ENCODE assay signal across 8 cellular contexts in genomic region chr19:47272448-47273312, GRCh38. TPM values are rescaled to one million over a fixed set of nuclear protein-coding genes. Genes with fewer than 3 reads are reported as not detected.
DNase-seq lines count a peak whose midpoint lies in the region; ATAC-seq, FAIRE-seq and TF ChIP-seq lines count a peak whose summit lies in the region.

No MANE protein-coding gene starts in this region.

- 53% methylated on average over 35 of the region's 42 CpGs for WGBS in A549 (ENCODE audit: missing lambda C conversion rate)

- H3K27ac ChIP-seq in A549 (peak overlapping the region; percentile 80 to 90), VCaP (peak overlapping the region; percentile 74)

- peaks cover 15% of the 10 kb centered on the region for H3K4me1 ChIP-seq in A549

- POLR2A ChIA-PET in A549 (lab: Yijun Ruan, JAX): interaction anchor here (1.0 kb wide), 1 partner anchor 16 kb away, joined by 3 read pairs; no protein-coding TSS in a partner anchor

- FAIRE-seq in A549 (lab: Jason Lieb, UNC): no peak

- TF ChIP-seq CTCF in A549 (IDR thresholded peaks at IDR 0.05) (no peak), GM12864 (IDR thresholded peaks at IDR 0.05; ENCODE audit: low read depth, low read length, missing control alignments) (no peak), VCaP (conservative IDR thresholded peaks at IDR 0.05) (no peak), omental fat pad (IDR thresholded peaks at IDR 0.05) (no peak)

- H3K9me3 ChIP-seq in A549: no peaks in the 10 kb centered on the region

- DNase-seq in A549 (ENCODE audit: low read depth in 1 of 2, low spot score in 1 of 2): no peak
- DNase-seq in GM12864 (ENCODE audit: low read depth): no peak
- peak; percentile 23 for DNase-seq in fibroblast of peridontal ligament (ENCODE audit: extremely low read depth)
- no peak for DNase-seq in omental fat pad (ENCODE audit: low spot score)
- no peak for DNase-seq in NCI-H1092 (lab: John Stamatoyannopoulos, UW)

- no peak for TF ChIP-seq POLR2A in A549 (IDR thresholded peaks at IDR 0.05; ENCODE audit: low read length)

- ATAC-seq in A549: peak in 1 of 2 experiments; percentile 0; a peak in 4 of 6 replicates
- ATAC-seq in omental fat pad (ENCODE audit: low FRiP score): peak; percentile 24
- ATAC-seq in HG02981 (IDR thresholded peaks at IDR 0.05; ENCODE audit: unreplicated experiment): no peak
- no peak for ATAC-seq in HG02973 (IDR thresholded peaks at IDR 0.05; ENCODE audit: unreplicated experiment)

- no peak for TF ChIP-seq EP300 in A549 (IDR thresholded peaks at IDR 0.05)

- peak overlapping the region; percentile 89 for H3K4me2 ChIP-seq in A549

- CTCF ChIA-PET in A549 (lab: Yijun Ruan, JAX): interaction anchor here (0.6 to 7.2 kb wide), 8 partner anchors 12 to 259 kb away, joined by 3 to 32 read pairs (median 4); partner anchors contain the start of gene CCDC9

- no peak for TF ChIP-seq RAD21 in A549 (conservative IDR thresholded peaks at IDR 0.05 in 1 of 2, IDR thresholded peaks at IDR 0.05 in 1 of 2)

- H3K4me3 ChIP-seq in A549: peak overlapping the region; percentile 59
- H3K4me3 ChIP-seq in GM12864 (ENCODE audit: low read depth, low read length): peak overlapping the region; percentile 70

TF ChIP-seq in A549, 52 proteins besides CTCF, POLR2A, EP300 and RAD21 (continues in another document):
- TF ChIP-seq ZFP36 (IDR thresholded peaks at IDR 0.05; ENCODE audit: borderline replicate concordance, partially characterized antibody) (no peak), HEYL (CRISPR knock-in tag; IDR thresholded peaks at IDR 0.05) (no peak), EHMT2 (IDR thresholded peaks at IDR 0.05; ENCODE audit: low read depth) (no peak), HOXA7 (CRISPR knock-in tag; IDR thresholded peaks at IDR 0.05) (no peak; the same call in 1 of the 2 replicates), REST (IDR thresholded peaks at IDR 0.05) (no peak), TP53 (CRISPR knock-in tag; IDR thresholded peaks at IDR 0.05) (peak; percentile 17; the same call in 1 of the 2 replicates), CHD4 (IDR thresholded peaks at IDR 0.05; ENCODE audit: borderline replicate concordance) (no peak), RCOR1 (IDR thresholded peaks at IDR 0.05; ENCODE audit: low read depth, low read length) (no peak), PBX3 (IDR thresholded peaks at IDR 0.05) (0 out of 2 replicates have a peak, but pooled peaks have one; percentile 9), JUNB (IDR thresholded peaks at IDR 0.05) (no peak), MAZ (IDR thresholded peaks at IDR 0.05; ENCODE audit: borderline replicate concordance, low read depth, low read length) (0 out of 2 replicates have a peak, but pooled peaks have one; percentile 23), TFCP2L1 (CRISPR knock-in tag; IDR thresholded peaks at IDR 0.05) (peak; percentile 53; the same call in 1 of the 2 replicates), MAX (IDR thresholded peaks at IDR 0.05) (no peak), E2F6 (IDR thresholded peaks at IDR 0.05; ENCODE audit: borderline replicate concordance, low read depth) (no peak)

RNA-seq across cellular contexts. Expression of gene INAFM1, which starts 2.0 kb away (rescaled TPM):
- polyA plus RNA-seq in A549 (2011; rRNA removed) (1.5 and 1.6 TPM in 2 replicates), A549 (2017; fragmentation: RNase III; extraction: RNeasy Plus Mini Kit Qiagen cat#74134 plus additional on column Dnase treatment) (4.6 to 5.7 TPM (median 5.5 TPM) in 3 replicates)
- polyA plus RNA-seq in A549 (2012; cell fraction: cytosol; rRNA removed): 4.2 and 5.9 TPM in 2 replicates
- 19.1 and 20.8 TPM in 2 replicates for polyA plus RNA-seq in A549 (2012; cell fraction: nucleus; rRNA removed)
- polyA minus RNA-seq in A549 (2011; rRNA and poly(A)+ RNA removed): 0.21 and 2.1 TPM in 2 replicates
- 1 to 10 TPM; 3.3 to 8.2 (median 5.7) TPM for total RNA-seq in omental fat pad

RNA-seq across cellular contexts. Expression of gene CCDC9, which starts 16.4 kb away (rescaled TPM):
- polyA plus RNA-seq in A549 (2011; rRNA removed) (6.5 and 9.4 TPM in 2 replicates), A549 (2017; fragmentation: RNase III; extraction: RNeasy Plus Mini Kit Qiagen cat#74134 plus additional on column Dnase treatment) (22.2 to 25.7 TPM (median 24.6 TPM) in 3 replicates)
- 8.2 and 9.1 TPM in 2 replicates for polyA plus RNA-seq in A549 (2012; cell fraction: cytosol; rRNA removed)
- 20.7 and 30.6 TPM in 2 replicates for polyA plus RNA-seq in A549 (2012; cell fraction: nucleus; rRNA removed)
- 1.7 and 6.1 TPM in 2 replicates for polyA minus RNA-seq in A549 (2011; rRNA and poly(A)+ RNA removed)
- total RNA-seq in omental fat pad: 10 to 100 TPM in 2 of 4 donors, 1 to 10 TPM in 2; 8.2 to 16.7 (median 12.5) TPM

RNA-seq across cellular contexts. Expression of gene C5AR1, which starts 37.0 kb away (rescaled TPM):
- polyA plus RNA-seq in A549 (2011; rRNA removed): 3.4 and 3.5 TPM in 2 replicates
- 1.9 and 2.5 TPM in 2 replicates for polyA plus RNA-seq in A549 (2012; cell fraction: cytosol; rRNA removed)
- 15.1 and 15.4 TPM in 2 replicates for polyA plus RNA-seq in A549 (2012; cell fraction: nucleus; rRNA removed)
- 1.4 to 1.6 TPM (median 1.5 TPM) in 3 replicates for polyA plus RNA-seq in A549 (2017; fragmentation: RNase III; extraction: RNeasy Plus Mini Kit Qiagen cat#74134 plus additional on column Dnase treatment)
- polyA minus RNA-seq in A549 (2011; rRNA and poly(A)+ RNA removed): 1.4 and 2.1 TPM in 2 replicates
- total RNA-seq in omental fat pad: 10 to 100 TPM; 26.5 to 94.0 (median 60.7) TPM

RNA-seq across cellular contexts. Expression of gene BBC3, which starts 41.7 kb away (rescaled TPM):
- 3.6 and 6.0 TPM in 2 replicates for polyA plus RNA-seq in A549 (2011; rRNA removed)
- polyA plus RNA-seq in A549 (2012; cell fraction: cytosol; rRNA removed): 8.9 and 15.7 TPM in 2 replicates
- polyA plus RNA-seq in A549 (2012; cell fraction: nucleus; rRNA removed): 21.8 and 21.9 TPM in 2 replicates
- polyA plus RNA-seq in A549 (2017; fragmentation: RNase III; extraction: RNeasy Plus Mini Kit Qiagen cat#74134 plus additional on column Dnase treatment): 8.9 to 9.4 TPM (median 8.9 TPM) in 3 replicates
- polyA minus RNA-seq in A549 (2011; rRNA and poly(A)+ RNA removed): 3.2 and 5.3 TPM in 2 replicates
- total RNA-seq in omental fat pad: 1 to 10 TPM; 1.0 to 9.1 (median 1.8) TPM

RNA-seq across cellular contexts. Expression of gene C5AR2, which starts 59.3 kb away (rescaled TPM):
- polyA plus RNA-seq in A549 (2011; rRNA removed): 0.28 and 0.36 TPM in 2 replicates
- polyA plus RNA-seq in A549 (2012; cell fraction: cytosol; rRNA removed): 0.12 and 0.29 TPM in 2 replicates
- 1.2 and 1.4 TPM in 2 replicates for polyA plus RNA-seq in A549 (2012; cell fraction: nucleus; rRNA removed)
- polyA plus RNA-seq in A549 (2017; fragmentation: RNase III; extraction: RNeasy Plus Mini Kit Qiagen cat#74134 plus additional on column Dnase treatment): 0.13 to 0.25 TPM (median 0.17 TPM) in 3 replicates
- polyA minus RNA-seq in A549 (2011; rRNA and poly(A)+ RNA removed): 0.25 and 0.68 TPM in 2 replicates
- 10 to 100 TPM in 3 of 4 donors, 1 to 10 TPM in 1; 5.4 to 16.9 (median 12.9) TPM for total RNA-seq in omental fat pad
